In genomic region chr17:3048727-3049471, GRCh38 we compare ENCODE assay signal across 1 cellular context.
A peak's percentile ranks its signal among the peaks of the same experiment; 100 is the strongest.
TF ChIP-seq lines count a peak whose summit lies in the region.

No MANE protein-coding gene starts in this region.

TF ChIP-seq in HepG2, 621 proteins besides CTCF, POLR2A, EP300 and RAD21 (continued from another document):
- TF ChIP-seq, protein P1, sequence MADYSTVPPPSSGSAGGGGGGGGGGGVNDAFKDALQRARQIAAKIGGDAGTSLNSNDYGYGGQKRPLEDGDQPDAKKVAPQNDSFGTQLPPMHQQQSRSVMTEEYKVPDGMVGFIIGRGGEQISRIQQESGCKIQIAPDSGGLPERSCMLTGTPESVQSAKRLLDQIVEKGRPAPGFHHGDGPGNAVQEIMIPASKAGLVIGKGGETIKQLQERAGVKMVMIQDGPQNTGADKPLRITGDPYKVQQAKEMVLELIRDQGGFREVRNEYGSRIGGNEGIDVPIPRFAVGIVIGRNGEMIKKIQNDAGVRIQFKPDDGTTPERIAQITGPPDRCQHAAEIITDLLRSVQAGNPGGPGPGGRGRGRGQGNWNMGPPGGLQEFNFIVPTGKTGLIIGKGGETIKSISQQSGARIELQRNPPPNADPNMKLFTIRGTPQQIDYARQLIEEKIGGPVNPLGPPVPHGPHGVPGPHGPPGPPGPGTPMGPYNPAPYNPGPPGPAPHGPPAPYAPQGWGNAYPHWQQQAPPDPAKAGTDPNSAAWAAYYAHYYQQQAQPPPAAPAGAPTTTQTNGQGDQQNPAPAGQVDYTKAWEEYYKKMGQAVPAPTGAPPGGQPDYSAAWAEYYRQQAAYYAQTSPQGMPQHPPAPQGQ (CRISPR knock-in tag; IDR thresholded peaks at IDR 0.05; ENCODE audit: borderline replicate concordance): no peak
- TF ChIP-seq TERF1 (CRISPR knock-in tag; IDR thresholded peaks at IDR 0.05): no peak
- no peak for TF ChIP-seq ZNF614 (CRISPR knock-in tag; IDR thresholded peaks at IDR 0.05; ENCODE audit: borderline replicate concordance)
- no peak for TF ChIP-seq ZNF17 (CRISPR knock-in tag; IDR thresholded peaks at IDR 0.05)
- peak; percentile 29; the same call in 1 of the 2 replicates for TF ChIP-seq IRF9 (CRISPR knock-in tag; IDR thresholded peaks at IDR 0.05; ENCODE audit: borderline replicate concordance)
- TF ChIP-seq ATF5 (CRISPR knock-in tag; IDR thresholded peaks at IDR 0.05; ENCODE audit: low read depth): no peak
- TF ChIP-seq LRRFIP1 (CRISPR knock-in tag; conservative IDR thresholded peaks at IDR 0.05): no peak
- TF ChIP-seq SAP130 (CRISPR knock-in tag; IDR thresholded peaks at IDR 0.05; ENCODE audit: low read depth): peak; percentile 54
- TF ChIP-seq, protein P2, sequence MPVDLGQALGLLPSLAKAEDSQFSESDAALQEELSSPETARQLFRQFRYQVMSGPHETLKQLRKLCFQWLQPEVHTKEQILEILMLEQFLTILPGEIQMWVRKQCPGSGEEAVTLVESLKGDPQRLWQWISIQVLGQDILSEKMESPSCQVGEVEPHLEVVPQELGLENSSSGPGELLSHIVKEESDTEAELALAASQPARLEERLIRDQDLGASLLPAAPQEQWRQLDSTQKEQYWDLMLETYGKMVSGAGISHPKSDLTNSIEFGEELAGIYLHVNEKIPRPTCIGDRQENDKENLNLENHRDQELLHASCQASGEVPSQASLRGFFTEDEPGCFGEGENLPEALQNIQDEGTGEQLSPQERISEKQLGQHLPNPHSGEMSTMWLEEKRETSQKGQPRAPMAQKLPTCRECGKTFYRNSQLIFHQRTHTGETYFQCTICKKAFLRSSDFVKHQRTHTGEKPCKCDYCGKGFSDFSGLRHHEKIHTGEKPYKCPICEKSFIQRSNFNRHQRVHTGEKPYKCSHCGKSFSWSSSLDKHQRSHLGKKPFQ (CRISPR knock-in tag; IDR thresholded peaks at IDR 0.05; ENCODE audit: insufficient replicate concordance): no peak
- TF ChIP-seq NFATC3 (CRISPR knock-in tag; IDR thresholded peaks at IDR 0.05): no peak
- TF ChIP-seq NFKBIZ (CRISPR knock-in tag; IDR thresholded peaks at IDR 0.05): no peak
- no peak for TF ChIP-seq NFIC (IDR thresholded peaks at IDR 0.05; ENCODE audit: low read length)
- no peak for TF ChIP-seq ZFP41 (CRISPR knock-in tag; IDR thresholded peaks at IDR 0.05; ENCODE audit: borderline replicate concordance)
- TF ChIP-seq, protein P3, sequence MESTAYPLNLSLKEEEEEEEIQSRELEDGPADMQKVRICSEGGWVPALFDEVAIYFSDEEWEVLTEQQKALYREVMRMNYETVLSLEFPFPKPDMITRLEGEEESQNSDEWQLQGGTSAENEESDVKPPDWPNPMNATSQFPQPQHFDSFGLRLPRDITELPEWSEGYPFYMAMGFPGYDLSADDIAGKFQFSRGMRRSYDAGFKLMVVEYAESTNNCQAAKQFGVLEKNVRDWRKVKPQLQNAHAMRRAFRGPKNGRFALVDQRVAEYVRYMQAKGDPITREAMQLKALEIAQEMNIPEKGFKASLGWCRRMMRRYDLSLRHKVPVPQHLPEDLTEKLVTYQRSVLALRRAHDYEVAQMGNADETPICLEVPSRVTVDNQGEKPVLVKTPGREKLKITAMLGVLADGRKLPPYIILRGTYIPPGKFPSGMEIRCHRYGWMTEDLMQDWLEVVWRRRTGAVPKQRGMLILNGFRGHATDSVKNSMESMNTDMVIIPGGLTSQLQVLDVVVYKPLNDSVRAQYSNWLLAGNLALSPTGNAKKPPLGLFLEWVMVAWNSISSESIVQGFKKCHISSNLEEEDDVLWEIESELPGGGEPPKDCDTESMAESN (CRISPR knock-in tag; conservative IDR thresholded peaks at IDR 0.05): 0 out of 2 replicates have a peak, but pooled peaks have one; percentile 44
- peak; percentile 61; the same call in 1 of the 2 replicates for TF ChIP-seq TBX2 (CRISPR knock-in tag; IDR thresholded peaks at IDR 0.05; ENCODE audit: borderline replicate concordance)
- TF ChIP-seq, protein P4, sequence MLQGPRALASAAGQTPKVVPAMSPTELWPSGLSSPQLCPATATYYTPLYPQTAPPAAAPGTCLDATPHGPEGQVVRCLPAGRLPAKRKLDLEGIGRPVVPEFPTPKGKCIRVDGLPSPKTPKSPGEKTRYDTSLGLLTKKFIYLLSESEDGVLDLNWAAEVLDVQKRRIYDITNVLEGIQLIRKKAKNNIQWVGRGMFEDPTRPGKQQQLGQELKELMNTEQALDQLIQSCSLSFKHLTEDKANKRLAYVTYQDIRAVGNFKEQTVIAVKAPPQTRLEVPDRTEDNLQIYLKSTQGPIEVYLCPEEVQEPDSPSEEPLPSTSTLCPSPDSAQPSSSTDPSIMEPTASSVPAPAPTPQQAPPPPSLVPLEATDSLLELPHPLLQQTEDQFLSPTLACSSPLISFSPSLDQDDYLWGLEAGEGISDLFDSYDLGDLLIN (CRISPR knock-in tag; IDR thresholded peaks at IDR 0.05; ENCODE audit: borderline replicate concordance): no peak
- no peak for TF ChIP-seq PRMT3 (CRISPR knock-in tag; IDR thresholded peaks at IDR 0.05; ENCODE audit: borderline replicate concordance, low read depth)
- TF ChIP-seq, protein P5, sequence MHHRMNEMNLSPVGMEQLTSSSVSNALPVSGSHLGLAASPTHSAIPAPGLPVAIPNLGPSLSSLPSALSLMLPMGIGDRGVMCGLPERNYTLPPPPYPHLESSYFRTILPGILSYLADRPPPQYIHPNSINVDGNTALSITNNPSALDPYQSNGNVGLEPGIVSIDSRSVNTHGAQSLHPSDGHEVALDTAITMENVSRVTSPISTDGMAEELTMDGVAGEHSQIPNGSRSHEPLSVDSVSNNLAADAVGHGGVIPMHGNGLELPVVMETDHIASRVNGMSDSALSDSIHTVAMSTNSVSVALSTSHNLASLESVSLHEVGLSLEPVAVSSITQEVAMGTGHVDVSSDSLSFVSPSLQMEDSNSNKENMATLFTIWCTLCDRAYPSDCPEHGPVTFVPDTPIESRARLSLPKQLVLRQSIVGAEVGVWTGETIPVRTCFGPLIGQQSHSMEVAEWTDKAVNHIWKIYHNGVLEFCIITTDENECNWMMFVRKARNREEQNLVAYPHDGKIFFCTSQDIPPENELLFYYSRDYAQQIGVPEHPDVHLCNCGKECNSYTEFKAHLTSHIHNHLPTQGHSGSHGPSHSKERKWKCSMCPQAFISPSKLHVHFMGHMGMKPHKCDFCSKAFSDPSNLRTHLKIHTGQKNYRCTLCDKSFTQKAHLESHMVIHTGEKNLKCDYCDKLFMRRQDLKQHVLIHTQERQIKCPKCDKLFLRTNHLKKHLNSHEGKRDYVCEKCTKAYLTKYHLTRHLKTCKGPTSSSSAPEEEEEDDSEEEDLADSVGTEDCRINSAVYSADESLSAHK (CRISPR knock-in tag; IDR thresholded peaks at IDR 0.05; ENCODE audit: borderline replicate concordance): no peak
- TF ChIP-seq ZNF75D (CRISPR knock-in tag; IDR thresholded peaks at IDR 0.05; ENCODE audit: borderline replicate concordance): no peak
- TF ChIP-seq POGZ (CRISPR knock-in tag; IDR thresholded peaks at IDR 0.05): peak; percentile 93
- TF ChIP-seq, protein P6, sequence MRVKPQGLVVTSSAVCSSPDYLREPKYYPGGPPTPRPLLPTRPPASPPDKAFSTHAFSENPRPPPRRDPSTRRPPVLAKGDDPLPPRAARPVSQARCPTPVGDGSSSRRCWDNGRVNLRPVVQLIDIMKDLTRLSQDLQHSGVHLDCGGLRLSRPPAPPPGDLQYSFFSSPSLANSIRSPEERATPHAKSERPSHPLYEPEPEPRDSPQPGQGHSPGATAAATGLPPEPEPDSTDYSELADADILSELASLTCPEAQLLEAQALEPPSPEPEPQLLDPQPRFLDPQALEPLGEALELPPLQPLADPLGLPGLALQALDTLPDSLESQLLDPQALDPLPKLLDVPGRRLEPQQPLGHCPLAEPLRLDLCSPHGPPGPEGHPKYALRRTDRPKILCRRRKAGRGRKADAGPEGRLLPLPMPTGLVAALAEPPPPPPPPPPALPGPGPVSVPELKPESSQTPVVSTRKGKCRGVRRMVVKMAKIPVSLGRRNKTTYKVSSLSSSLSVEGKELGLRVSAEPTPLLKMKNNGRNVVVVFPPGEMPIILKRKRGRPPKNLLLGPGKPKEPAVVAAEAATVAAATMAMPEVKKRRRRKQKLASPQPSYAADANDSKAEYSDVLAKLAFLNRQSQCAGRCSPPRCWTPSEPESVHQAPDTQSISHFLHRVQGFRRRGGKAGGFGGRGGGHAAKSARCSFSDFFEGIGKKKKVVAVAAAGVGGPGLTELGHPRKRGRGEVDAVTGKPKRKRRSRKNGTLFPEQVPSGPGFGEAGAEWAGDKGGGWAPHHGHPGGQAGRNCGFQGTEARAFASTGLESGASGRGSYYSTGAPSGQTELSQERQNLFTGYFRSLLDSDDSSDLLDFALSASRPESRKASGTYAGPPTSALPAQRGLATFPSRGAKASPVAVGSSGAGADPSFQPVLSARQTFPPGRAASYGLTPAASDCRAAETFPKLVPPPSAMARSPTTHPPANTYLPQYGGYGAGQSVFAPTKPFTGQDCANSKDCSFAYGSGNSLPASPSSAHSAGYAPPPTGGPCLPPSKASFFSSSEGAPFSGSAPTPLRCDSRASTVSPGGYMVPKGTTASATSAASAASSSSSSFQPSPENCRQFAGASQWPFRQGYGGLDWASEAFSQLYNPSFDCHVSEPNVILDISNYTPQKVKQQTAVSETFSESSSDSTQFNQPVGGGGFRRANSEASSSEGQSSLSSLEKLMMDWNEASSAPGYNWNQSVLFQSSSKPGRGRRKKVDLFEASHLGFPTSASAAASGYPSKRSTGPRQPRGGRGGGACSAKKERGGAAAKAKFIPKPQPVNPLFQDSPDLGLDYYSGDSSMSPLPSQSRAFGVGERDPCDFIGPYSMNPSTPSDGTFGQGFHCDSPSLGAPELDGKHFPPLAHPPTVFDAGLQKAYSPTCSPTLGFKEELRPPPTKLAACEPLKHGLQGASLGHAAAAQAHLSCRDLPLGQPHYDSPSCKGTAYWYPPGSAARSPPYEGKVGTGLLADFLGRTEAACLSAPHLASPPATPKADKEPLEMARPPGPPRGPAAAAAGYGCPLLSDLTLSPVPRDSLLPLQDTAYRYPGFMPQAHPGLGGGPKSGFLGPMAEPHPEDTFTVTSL (CRISPR knock-in tag; IDR thresholded peaks at IDR 0.05; ENCODE audit: borderline replicate concordance): peak; percentile 43; the same call in 1 of the 2 replicates
- no peak for TF ChIP-seq FOXM1 (CRISPR knock-in tag; IDR thresholded peaks at IDR 0.05)
- 0 out of 2 replicates have a peak, but pooled peaks have one; percentile 16 for TF ChIP-seq ZNF777 (CRISPR knock-in tag; IDR thresholded peaks at IDR 0.05)
- TF ChIP-seq ETV6 (CRISPR knock-in tag; conservative IDR thresholded peaks at IDR 0.05): no peak
- TF ChIP-seq, protein P7, sequence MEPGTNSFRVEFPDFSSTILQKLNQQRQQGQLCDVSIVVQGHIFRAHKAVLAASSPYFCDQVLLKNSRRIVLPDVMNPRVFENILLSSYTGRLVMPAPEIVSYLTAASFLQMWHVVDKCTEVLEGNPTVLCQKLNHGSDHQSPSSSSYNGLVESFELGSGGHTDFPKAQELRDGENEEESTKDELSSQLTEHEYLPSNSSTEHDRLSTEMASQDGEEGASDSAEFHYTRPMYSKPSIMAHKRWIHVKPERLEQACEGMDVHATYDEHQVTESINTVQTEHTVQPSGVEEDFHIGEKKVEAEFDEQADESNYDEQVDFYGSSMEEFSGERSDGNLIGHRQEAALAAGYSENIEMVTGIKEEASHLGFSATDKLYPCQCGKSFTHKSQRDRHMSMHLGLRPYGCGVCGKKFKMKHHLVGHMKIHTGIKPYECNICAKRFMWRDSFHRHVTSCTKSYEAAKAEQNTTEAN (CRISPR knock-in tag; conservative IDR thresholded peaks at IDR 0.05): peak; percentile 58; the same call in 1 of the 2 replicates
